ENCODE assay signal across 1 cellular context in the genomic region with DNA sequence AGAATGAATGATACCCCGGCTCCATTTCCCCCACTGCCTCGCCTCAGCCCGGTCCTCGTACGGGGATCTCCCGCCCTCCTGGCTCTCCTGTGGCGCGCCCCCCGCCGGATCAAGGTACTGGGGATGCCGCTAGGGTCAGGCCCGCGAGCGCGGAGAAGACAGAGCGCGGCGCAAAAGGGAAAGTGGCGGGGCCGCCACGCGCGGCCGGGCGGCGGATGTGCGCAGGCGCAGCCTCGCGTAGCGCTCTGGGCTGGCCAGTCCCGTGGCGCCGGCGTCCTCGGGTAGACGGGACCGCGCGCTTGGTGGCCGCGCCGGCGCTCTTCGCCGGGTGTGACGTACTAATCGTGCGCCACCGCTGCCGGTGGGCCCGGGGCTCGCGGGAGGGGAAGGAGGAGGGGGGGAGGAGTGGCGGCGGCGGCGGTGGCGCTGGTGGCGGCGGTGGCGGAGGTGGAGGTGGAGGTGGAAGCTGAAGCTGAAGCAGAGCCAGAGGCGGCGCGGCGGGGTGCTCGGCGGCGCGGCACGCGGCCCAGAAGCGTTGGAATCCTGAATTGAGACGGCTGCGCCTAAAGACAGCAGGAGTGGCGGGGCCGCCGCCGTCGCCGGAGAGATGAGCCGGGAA.
TF ChIP-seq lines count a peak whose summit lies in the region.

A gene (plus strand): TSS at position 331 of the 619 bp plus-strand sequence. CDS start 1,158 bp downstream, outside the sequence.

TF ChIP-seq in K562, 482 proteins besides CTCF, POLR2A, EP300 and RAD21 (continued from another document and continues in another):
- TF ChIP-seq PRPF4 (IDR thresholded peaks at IDR 0.05; ENCODE audit: insufficient read depth, low read depth, low read length, poor library complexity, severe bottlenecking) (no peak), ZNF140 (CRISPR knock-in tag; IDR thresholded peaks at IDR 0.05) (no peak), PHTF2 (CRISPR knock-in tag; IDR thresholded peaks at IDR 0.05) (no peak), CEBPB (tag; IDR thresholded peaks at IDR 0.05) (no peak), GATAD2A (IDR thresholded peaks at IDR 0.05) (no peak), SP1 (CRISPR knock-in tag; IDR thresholded peaks at IDR 0.05) (no peak; the same call in 1 of the 2 replicates), PHF8 (IDR thresholded peaks at IDR 0.05; ENCODE audit: borderline replicate concordance, low read length) (peak; percentile 63; the same call in 1 of the 2 replicates), RFX7 (CRISPR knock-in tag; IDR thresholded peaks at IDR 0.05) (no peak), ILK (tag; IDR thresholded peaks at IDR 0.05; ENCODE audit: borderline replicate concordance, low read depth) (no peak), MAZ (CRISPR knock-in tag; conservative IDR thresholded peaks at IDR 0.05 in 1 of 2, IDR thresholded peaks at IDR 0.05 in 1 of 2) (peak; percentile 33 to 59; a peak in 3 of 4 replicates), JUNB (CRISPR knock-in tag; conservative IDR thresholded peaks at IDR 0.05) (no peak), NEUROD1 (IDR thresholded peaks at IDR 0.05; ENCODE audit: borderline replicate concordance, low read depth, low read length, partially characterized antibody) (no peak), FOXK2 (conservative IDR thresholded peaks at IDR 0.05 in 1 of 2, IDR thresholded peaks at IDR 0.05 in 1 of 2; ENCODE audit: low read depth in 2 of 2) (no peak), TBL1XR1 (IDR thresholded peaks at IDR 0.05; ENCODE audit: low read length in 2 of 2) (no peak), ZC3H11A (IDR thresholded peaks at IDR 0.05; ENCODE audit: low read depth, low read length) (no peak), BCOR (IDR thresholded peaks at IDR 0.05) (no peak), NCOR1 (IDR thresholded peaks at IDR 0.05) (no peak), CHCHD3 (CRISPR knock-in tag; IDR thresholded peaks at IDR 0.05) (no peak), ZNF253 (CRISPR knock-in tag; conservative IDR thresholded peaks at IDR 0.05) (no peak), CREM (IDR thresholded peaks at IDR 0.05; ENCODE audit: low read depth) (peak; percentile 98), JUND (IDR thresholded peaks at IDR 0.05; ENCODE audit: borderline replicate concordance, low read depth, low read length) (no peak), JUND (tag; IDR thresholded peaks at IDR 0.05; ENCODE audit: borderline replicate concordance, low read depth, low read length) (no peak), STAT5B (CRISPR knock-in tag; IDR thresholded peaks at IDR 0.05) (no peak), PHF21A (IDR thresholded peaks at IDR 0.05; ENCODE audit: borderline replicate concordance, low read depth) (no peak), ZNF75A (CRISPR knock-in tag; IDR thresholded peaks at IDR 0.05) (no peak), KAT2B (IDR thresholded peaks at IDR 0.05; ENCODE audit: low read depth, low read length) (no peak), ZNF707 (CRISPR knock-in tag; conservative IDR thresholded peaks at IDR 0.05) (no peak)
- TF ChIP-seq, protein P1, sequence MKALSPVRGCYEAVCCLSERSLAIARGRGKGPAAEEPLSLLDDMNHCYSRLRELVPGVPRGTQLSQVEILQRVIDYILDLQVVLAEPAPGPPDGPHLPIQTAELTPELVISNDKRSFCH (CRISPR knock-in tag; IDR thresholded peaks at IDR 0.05) = no peak
- TF ChIP-seq, protein P1 (tag; IDR thresholded peaks at IDR 0.05) = no peak
- TF ChIP-seq, protein P2, sequence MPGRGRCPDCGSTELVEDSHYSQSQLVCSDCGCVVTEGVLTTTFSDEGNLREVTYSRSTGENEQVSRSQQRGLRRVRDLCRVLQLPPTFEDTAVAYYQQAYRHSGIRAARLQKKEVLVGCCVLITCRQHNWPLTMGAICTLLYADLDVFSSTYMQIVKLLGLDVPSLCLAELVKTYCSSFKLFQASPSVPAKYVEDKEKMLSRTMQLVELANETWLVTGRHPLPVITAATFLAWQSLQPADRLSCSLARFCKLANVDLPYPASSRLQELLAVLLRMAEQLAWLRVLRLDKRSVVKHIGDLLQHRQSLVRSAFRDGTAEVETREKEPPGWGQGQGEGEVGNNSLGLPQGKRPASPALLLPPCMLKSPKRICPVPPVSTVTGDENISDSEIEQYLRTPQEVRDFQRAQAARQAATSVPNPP (IDR thresholded peaks at IDR 0.05; ENCODE audit: borderline replicate concordance, insufficient read depth, insufficient read length) = no peak
- TF ChIP-seq, protein P3, sequence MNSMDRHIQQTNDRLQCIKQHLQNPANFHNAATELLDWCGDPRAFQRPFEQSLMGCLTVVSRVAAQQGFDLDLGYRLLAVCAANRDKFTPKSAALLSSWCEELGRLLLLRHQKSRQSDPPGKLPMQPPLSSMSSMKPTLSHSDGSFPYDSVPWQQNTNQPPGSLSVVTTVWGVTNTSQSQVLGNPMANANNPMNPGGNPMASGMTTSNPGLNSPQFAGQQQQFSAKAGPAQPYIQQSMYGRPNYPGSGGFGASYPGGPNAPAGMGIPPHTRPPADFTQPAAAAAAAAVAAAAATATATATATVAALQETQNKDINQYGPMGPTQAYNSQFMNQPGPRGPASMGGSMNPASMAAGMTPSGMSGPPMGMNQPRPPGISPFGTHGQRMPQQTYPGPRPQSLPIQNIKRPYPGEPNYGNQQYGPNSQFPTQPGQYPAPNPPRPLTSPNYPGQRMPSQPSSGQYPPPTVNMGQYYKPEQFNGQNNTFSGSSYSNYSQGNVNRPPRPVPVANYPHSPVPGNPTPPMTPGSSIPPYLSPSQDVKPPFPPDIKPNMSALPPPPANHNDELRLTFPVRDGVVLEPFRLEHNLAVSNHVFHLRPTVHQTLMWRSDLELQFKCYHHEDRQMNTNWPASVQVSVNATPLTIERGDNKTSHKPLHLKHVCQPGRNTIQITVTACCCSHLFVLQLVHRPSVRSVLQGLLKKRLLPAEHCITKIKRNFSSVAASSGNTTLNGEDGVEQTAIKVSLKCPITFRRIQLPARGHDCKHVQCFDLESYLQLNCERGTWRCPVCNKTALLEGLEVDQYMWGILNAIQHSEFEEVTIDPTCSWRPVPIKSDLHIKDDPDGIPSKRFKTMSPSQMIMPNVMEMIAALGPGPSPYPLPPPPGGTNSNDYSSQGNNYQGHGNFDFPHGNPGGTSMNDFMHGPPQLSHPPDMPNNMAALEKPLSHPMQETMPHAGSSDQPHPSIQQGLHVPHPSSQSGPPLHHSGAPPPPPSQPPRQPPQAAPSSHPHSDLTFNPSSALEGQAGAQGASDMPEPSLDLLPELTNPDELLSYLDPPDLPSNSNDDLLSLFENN (IDR thresholded peaks at IDR 0.05; ENCODE audit: low read depth in 2 of 2, low read length in 2 of 2) = no peak
- TF ChIP-seq, protein P4, sequence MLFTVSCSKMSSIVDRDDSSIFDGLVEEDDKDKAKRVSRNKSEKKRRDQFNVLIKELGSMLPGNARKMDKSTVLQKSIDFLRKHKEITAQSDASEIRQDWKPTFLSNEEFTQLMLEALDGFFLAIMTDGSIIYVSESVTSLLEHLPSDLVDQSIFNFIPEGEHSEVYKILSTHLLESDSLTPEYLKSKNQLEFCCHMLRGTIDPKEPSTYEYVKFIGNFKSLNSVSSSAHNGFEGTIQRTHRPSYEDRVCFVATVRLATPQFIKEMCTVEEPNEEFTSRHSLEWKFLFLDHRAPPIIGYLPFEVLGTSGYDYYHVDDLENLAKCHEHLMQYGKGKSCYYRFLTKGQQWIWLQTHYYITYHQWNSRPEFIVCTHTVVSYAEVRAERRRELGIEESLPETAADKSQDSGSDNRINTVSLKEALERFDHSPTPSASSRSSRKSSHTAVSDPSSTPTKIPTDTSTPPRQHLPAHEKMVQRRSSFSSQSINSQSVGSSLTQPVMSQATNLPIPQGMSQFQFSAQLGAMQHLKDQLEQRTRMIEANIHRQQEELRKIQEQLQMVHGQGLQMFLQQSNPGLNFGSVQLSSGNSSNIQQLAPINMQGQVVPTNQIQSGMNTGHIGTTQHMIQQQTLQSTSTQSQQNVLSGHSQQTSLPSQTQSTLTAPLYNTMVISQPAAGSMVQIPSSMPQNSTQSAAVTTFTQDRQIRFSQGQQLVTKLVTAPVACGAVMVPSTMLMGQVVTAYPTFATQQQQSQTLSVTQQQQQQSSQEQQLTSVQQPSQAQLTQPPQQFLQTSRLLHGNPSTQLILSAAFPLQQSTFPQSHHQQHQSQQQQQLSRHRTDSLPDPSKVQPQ (CRISPR knock-in tag; IDR thresholded peaks at IDR 0.05; ENCODE audit: borderline replicate concordance) = no peak
- TF ChIP-seq, protein P5, sequence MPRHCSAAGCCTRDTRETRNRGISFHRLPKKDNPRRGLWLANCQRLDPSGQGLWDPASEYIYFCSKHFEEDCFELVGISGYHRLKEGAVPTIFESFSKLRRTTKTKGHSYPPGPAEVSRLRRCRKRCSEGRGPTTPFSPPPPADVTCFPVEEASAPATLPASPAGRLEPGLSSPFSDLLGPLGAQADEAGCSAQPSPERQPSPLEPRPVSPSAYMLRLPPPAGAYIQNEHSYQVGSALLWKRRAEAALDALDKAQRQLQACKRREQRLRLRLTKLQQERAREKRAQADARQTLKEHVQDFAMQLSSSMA (CRISPR knock-in tag; IDR thresholded peaks at IDR 0.05) = no peak
- TF ChIP-seq, protein P6, sequence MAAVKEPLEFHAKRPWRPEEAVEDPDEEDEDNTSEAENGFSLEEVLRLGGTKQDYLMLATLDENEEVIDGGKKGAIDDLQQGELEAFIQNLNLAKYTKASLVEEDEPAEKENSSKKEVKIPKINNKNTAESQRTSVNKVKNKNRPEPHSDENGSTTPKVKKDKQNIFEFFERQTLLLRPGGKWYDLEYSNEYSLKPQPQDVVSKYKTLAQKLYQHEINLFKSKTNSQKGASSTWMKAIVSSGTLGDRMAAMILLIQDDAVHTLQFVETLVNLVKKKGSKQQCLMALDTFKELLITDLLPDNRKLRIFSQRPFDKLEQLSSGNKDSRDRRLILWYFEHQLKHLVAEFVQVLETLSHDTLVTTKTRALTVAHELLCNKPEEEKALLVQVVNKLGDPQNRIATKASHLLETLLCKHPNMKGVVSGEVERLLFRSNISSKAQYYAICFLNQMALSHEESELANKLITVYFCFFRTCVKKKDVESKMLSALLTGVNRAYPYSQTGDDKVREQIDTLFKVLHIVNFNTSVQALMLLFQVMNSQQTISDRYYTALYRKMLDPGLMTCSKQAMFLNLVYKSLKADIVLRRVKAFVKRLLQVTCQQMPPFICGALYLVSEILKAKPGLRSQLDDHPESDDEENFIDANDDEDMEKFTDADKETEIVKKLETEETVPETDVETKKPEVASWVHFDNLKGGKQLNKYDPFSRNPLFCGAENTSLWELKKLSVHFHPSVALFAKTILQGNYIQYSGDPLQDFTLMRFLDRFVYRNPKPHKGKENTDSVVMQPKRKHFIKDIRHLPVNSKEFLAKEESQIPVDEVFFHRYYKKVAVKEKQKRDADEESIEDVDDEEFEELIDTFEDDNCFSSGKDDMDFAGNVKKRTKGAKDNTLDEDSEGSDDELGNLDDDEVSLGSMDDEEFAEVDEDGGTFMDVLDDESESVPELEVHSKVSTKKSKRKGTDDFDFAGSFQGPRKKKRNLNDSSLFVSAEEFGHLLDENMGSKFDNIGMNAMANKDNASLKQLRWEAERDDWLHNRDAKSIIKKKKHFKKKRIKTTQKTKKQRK (IDR thresholded peaks at IDR 0.05; ENCODE audit: borderline replicate concordance, low read depth, low read length) = no peak
- TF ChIP-seq, protein P7, sequence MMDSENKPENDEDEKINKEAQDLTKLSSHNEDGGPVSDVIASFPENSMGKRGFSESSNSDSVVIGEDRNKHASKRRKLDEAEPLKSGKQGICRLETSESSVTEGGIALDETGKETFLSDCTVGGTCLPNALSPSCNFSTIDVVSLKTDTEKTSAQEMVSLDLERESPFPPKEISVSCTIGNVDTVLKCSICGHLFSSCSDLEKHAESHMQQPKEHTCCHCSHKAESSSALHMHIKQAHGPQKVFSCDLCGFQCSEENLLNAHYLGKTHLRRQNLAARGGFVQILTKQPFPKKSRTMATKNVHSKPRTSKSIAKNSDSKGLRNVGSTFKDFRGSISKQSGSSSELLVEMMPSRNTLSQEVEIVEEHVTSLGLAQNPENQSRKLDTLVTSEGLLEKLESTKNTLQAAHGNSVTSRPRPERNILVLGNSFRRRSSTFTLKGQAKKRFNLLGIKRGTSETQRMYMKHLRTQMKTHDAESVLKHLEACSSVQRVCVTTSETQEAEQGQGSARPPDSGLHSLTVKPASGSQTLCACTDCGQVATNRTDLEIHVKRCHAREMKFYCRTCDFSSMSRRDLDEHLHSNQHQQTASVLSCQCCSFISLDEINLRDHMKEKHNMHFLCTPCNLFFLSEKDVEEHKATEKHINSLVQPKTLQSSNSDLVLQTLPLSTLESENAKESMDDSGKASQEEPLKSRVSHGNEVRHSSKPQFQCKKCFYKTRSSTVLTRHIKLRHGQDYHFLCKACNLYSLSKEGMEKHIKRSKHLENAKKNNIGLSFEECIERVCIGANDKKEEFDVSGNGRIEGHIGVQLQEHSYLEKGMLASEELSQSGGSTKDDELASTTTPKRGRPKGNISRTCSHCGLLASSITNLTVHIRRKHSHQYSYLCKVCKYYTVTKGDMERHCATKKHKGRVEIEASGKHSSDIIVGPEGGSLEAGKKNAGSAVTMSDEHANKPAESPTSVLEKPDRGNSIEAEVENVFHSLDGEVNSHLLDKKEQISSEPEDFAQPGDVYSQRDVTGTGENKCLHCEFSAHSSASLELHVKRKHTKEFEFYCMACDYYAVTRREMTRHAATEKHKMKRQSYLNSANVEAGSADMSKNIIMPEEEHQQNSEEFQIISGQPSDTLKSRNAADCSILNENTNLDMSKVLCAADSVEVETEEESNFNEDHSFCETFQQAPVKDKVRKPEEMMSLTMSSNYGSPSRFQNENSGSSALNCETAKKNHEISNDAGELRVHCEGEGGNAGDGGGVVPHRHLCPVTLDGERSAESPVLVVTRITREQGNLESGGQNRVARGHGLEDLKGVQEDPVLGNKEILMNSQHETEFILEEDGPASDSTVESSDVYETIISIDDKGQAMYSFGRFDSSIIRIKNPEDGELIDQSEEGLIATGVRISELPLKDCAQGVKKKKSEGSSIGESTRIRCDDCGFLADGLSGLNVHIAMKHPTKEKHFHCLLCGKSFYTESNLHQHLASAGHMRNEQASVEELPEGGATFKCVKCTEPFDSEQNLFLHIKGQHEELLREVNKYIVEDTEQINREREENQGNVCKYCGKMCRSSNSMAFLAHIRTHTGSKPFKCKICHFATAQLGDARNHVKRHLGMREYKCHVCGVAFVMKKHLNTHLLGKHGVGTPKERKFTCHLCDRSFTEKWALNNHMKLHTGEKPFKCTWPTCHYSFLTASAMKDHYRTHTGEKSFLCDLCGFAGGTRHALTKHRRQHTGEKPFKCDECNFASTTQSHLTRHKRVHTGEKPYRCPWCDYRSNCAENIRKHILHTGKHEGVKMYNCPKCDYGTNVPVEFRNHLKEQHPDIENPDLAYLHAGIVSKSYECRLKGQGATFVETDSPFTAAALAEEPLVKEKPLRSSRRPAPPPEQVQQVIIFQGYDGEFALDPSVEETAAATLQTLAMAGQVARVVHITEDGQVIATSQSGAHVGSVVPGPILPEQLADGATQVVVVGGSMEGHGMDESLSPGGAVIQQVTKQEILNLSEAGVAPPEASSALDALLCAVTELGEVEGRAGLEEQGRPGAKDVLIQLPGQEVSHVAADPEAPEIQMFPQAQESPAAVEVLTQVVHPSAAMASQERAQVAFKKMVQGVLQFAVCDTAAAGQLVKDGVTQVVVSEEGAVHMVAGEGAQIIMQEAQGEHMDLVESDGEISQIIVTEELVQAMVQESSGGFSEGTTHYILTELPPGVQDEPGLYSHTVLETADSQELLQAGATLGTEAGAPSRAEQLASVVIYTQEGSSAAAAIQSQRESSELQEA (IDR thresholded peaks at IDR 0.05; ENCODE audit: low read depth) = no peak
- TF ChIP-seq, protein P8, sequence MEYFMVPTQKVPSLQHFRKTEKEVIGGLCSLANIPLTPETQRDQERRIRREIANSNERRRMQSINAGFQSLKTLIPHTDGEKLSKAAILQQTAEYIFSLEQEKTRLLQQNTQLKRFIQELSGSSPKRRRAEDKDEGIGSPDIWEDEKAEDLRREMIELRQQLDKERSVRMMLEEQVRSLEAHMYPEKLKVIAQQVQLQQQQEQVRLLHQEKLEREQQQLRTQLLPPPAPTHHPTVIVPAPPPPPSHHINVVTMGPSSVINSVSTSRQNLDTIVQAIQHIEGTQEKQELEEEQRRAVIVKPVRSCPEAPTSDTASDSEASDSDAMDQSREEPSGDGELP (CRISPR knock-in tag; IDR thresholded peaks at IDR 0.05; ENCODE audit: borderline replicate concordance) = peak; percentile 9; the same call in 1 of the 2 replicates
